In genomic region chrX:47186096-47186740, GRCh38 we compare ENCODE assay signal across 18 cellular contexts.
"Had no signal": no experiment of that assay in that cellular context is flagged by ENCODE, and none has a peak within 500 bp of the region (broad histone marks: within the 10 kb centered on the region; RNA-seq: fewer than 3 reads in every experiment).

No MANE protein-coding gene starts in this region.

- H3K4me3 ChIP-seq: adrenal gland, lung, prostate gland, stomach had no signal

- H3K27ac ChIP-seq: adrenal gland, prostate gland, stomach had no signal

- ATAC-seq: activated CD4-positive, alpha-beta T cell treated with anti-CD3 and anti-CD28 coated beads for 36 hours; left colon; right cardiac atrium had no signal

- H3K27me3 Mint-ChIP-seq: activated CD4-positive, alpha-beta memory T cell treated with anti-CD3 and anti-CD28 coated beads, Interleukin-2, amount 10 ng/mL, durations not matched to agents 7 days and 5 days; activated CD4-positive, alpha-beta T cell treated with anti-CD3 and anti-CD28 coated beads for 36 hours; type B pancreatic cell had no signal

- DNase-seq: activated CD4-positive, alpha-beta memory T cell treated with anti-CD3 and anti-CD28 coated beads, Interleukin-2, amount 10 ng/mL, durations not matched to agents 7 days and 5 days; activated CD4-positive, alpha-beta T cell treated with anti-CD3 and anti-CD28 coated beads for 36 hours; activated naive CD4-positive, alpha-beta T cell treated with anti-CD3 and anti-CD28 coated beads, Interleukin-2, amount 50 U/mL, for 16 hours; activated T-cell treated with anti-CD3 and anti-CD28 coated beads, Interleukin-2, amount 50 U/mL, for 1 hour; dermis blood vessel endothelial cell; effector memory CD4-positive, alpha-beta T cell; left colon; stimulated activated CD4-positive, alpha-beta T cell treated with anti-CD3 and anti-CD28 coated beads, Interleukin-4, amount 100 ng/mL, for 1 hour; stomach had no signal

- H3K4me3 Mint-ChIP-seq: activated CD4-positive, alpha-beta memory T cell treated with anti-CD3 and anti-CD28 coated beads, Interleukin-2, amount 10 ng/mL, durations not matched to agents 7 days and 5 days; activated CD4-positive, alpha-beta T cell treated with anti-CD3 and anti-CD28 coated beads for 36 hours; mesothelial cell of epicardium; T-helper 2 cell treated with Interferon-gamma antibody and Interleukin-4, amounts not matched to agents 5 μg/mL and 100 μg/mL, for 36 hours; type B pancreatic cell; WTC11 had no signal

- H3K9me3 Mint-ChIP-seq: activated CD4-positive, alpha-beta memory T cell treated with anti-CD3 and anti-CD28 coated beads, Interleukin-2, amount 10 ng/mL, durations not matched to agents 7 days and 5 days; activated T-helper 2 cell treated with anti-CD3 and anti-CD28 coated beads, Interferon-gamma antibody, Interleukin-2, Interleukin-4, amounts not matched to agents 10 μg/mL and 5 μg/mL and 100 μg/mL, durations not matched to agents 14 hours and 24 hours and 36 hours; mesothelial cell of epicardium; T-helper 2 cell treated with Interferon-gamma antibody and Interleukin-4, amounts not matched to agents 5 μg/mL and 100 μg/mL, for 36 hours; type B pancreatic cell; WTC11 had no signal

- H3K27ac Mint-ChIP-seq: activated CD4-positive, alpha-beta memory T cell treated with anti-CD3 and anti-CD28 coated beads, Interleukin-2, amount 10 ng/mL, durations not matched to agents 7 days and 5 days; activated CD4-positive, alpha-beta T cell treated with anti-CD3 and anti-CD28 coated beads for 36 hours; activated T-helper 2 cell treated with anti-CD3 and anti-CD28 coated beads, Interferon-gamma antibody, Interleukin-2, Interleukin-4, amounts not matched to agents 10 μg/mL and 5 μg/mL and 100 μg/mL, durations not matched to agents 14 hours and 24 hours and 36 hours; mesothelial cell of epicardium; T-helper 2 cell treated with Interferon-gamma antibody and Interleukin-4, amounts not matched to agents 5 μg/mL and 100 μg/mL, for 36 hours; type B pancreatic cell; WTC11 had no signal

- H3K36me3 ChIP-seq: prostate gland had no signal

- H3K4me1 ChIP-seq: adrenal gland, prostate gland had no signal

- H3K9me3 ChIP-seq: adrenal gland, prostate gland, stomach had no signal
